ENCODE assay signal across 1 cellular context in genomic region chr3:195710883-195711812, GRCh38.
TF ChIP-seq lines count a peak whose summit lies in the region.

No MANE protein-coding gene starts in this region.

TF ChIP-seq in K562, 482 proteins besides CTCF, POLR2A, EP300 and RAD21:
- TF ChIP-seq, protein P1, sequence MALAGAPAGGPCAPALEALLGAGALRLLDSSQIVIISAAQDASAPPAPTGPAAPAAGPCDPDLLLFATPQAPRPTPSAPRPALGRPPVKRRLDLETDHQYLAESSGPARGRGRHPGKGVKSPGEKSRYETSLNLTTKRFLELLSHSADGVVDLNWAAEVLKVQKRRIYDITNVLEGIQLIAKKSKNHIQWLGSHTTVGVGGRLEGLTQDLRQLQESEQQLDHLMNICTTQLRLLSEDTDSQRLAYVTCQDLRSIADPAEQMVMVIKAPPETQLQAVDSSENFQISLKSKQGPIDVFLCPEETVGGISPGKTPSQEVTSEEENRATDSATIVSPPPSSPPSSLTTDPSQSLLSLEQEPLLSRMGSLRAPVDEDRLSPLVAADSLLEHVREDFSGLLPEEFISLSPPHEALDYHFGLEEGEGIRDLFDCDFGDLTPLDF (CRISPR knock-in tag; IDR thresholded peaks at IDR 0.05), result peak; percentile 61; the same call in 1 of the 2 replicates
- TF ChIP-seq, protein P2, sequence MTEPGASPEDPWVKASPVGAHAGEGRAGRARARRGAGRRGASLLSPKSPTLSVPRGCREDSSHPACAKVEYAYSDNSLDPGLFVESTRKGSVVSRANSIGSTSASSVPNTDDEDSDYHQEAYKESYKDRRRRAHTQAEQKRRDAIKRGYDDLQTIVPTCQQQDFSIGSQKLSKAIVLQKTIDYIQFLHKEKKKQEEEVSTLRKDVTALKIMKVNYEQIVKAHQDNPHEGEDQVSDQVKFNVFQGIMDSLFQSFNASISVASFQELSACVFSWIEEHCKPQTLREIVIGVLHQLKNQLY (CRISPR knock-in tag; conservative IDR thresholded peaks at IDR 0.05), result 0 out of 4 replicates have a peak, but pooled peaks of 1 of the 2 experiments have one; percentile 27
